ENCODE assay signal across 1 cellular context in genomic region chr17:45775576-45776011, GRCh38.
TF ChIP-seq lines count a peak whose summit lies in the region.

No MANE protein-coding gene starts in this region.

TF ChIP-seq in WTC11, 78 proteins besides CTCF, POLR2A, EP300 and RAD21 (continued from another document):
- TF ChIP-seq, protein P1, sequence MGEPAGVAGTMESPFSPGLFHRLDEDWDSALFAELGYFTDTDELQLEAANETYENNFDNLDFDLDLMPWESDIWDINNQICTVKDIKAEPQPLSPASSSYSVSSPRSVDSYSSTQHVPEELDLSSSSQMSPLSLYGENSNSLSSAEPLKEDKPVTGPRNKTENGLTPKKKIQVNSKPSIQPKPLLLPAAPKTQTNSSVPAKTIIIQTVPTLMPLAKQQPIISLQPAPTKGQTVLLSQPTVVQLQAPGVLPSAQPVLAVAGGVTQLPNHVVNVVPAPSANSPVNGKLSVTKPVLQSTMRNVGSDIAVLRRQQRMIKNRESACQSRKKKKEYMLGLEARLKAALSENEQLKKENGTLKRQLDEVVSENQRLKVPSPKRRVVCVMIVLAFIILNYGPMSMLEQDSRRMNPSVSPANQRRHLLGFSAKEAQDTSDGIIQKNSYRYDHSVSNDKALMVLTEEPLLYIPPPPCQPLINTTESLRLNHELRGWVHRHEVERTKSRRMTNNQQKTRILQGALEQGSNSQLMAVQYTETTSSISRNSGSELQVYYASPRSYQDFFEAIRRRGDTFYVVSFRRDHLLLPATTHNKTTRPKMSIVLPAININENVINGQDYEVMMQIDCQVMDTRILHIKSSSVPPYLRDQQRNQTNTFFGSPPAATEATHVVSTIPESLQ (CRISPR knock-in tag; IDR thresholded peaks at IDR 0.05): no peak
